1 cellular context compared by ENCODE assay signal in the genomic region with DNA sequence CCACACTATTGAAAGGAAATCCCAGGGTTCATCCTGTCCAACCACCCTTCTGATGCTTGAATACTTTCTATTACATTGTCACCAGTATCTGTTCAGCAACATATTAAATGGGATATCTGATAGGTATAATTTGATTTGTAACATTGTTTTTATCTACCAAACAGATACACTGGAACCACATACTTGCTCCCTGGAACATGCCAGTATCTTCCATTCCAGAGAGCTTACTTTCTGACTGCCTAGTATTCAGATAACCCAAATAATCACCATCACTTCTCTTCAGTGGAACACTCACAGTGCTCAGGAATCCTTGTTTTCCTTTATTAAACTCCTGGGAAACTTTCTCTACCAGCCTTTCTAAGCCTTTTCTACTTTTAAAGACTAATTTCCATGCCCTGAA.
TF ChIP-seq lines count a peak whose summit lies in the region.

No MANE protein-coding gene starts in this region.

TF ChIP-seq in SK-N-SH treated with all-trans-retinoic acid at 6 μM for 48 hours, 23 proteins besides CTCF, POLR2A, EP300 and RAD21 (continued from another document):
- no peak for TF ChIP-seq PPARA (CRISPR knock-in tag; IDR thresholded peaks at IDR 0.05; ENCODE audit: borderline replicate concordance)
TF ChIP-seq in SK-N-SH treated with all-trans-retinoic acid at 6 μM for 48 hours: peak in this region for 0.
